Comparison of ENCODE assay signal across 10 cellular contexts in genomic region chr7:28904539-28905143, GRCh38. TPM values are rescaled to one million over a fixed set of nuclear protein-coding genes. Genes with fewer than 3 reads are reported as not detected.
DNase-seq lines count a peak whose midpoint lies in the region; FAIRE-seq and TF ChIP-seq lines count a peak whose summit lies in the region.
"Had no signal": no experiment of that assay in that cellular context is flagged by ENCODE, and none has a peak within 500 bp of the region (broad histone marks: within the 10 kb centered on the region; RNA-seq: fewer than 3 reads in every experiment).

No MANE protein-coding gene starts in this region.

- no peaks in the 10 kb centered on the region for H3K9me3 ChIP-seq in kidney (ENCODE audit: control insufficient read depth in 1 of 2, low read length in 2 of 2)
- H3K9me3 ChIP-seq in stomach smooth muscle (ENCODE audit: control insufficient read depth in 2 of 2, low read length in 2 of 2) = no peaks in the 10 kb centered on the region
- H3K9me3 ChIP-seq: testis had no signal

- intact Hi-C loops in kidney (cut with DNase I) = no loop called here

- peaks cover 3 to 13% of the 10 kb centered on the region in 2 donors for H3K27me3 ChIP-seq in stomach smooth muscle (ENCODE audit: control insufficient read depth in 1 of 2, insufficient read depth in 2 of 2, low read length in 2 of 2)
- H3K27me3 ChIP-seq: testis had no signal

- no peak overlapping the region for H3K27ac Mint-ChIP-seq in activated naive CD8-positive, alpha-beta T cell treated with anti-CD3 and anti-CD28 coated beads for 36 hours

- FAIRE-seq in kidney (lab: Jason Lieb, UNC) = no peak
- FAIRE-seq: colon had no signal

- DNase-seq in LHCN-M2 (ENCODE audit: low read depth) (peak; percentile 70), amniotic stem cell (lab: John Stamatoyannopoulos, UW) (peak; percentile 8), kidney (no peak), CD1c-positive myeloid dendritic cell (ENCODE audit: extremely low spot score) (no peak), NCI-H1048 (lab: John Stamatoyannopoulos, UW) (no peak)
- no peak for DNase-seq in stimulated activated CD4-positive, alpha-beta T cell treated with anti-CD3 and anti-CD28 coated beads, Interleukin-4, amount 100 ng/mL, for 1 hour
- no peak for DNase-seq in activated naive CD8-positive, alpha-beta T cell treated with anti-CD3 and anti-CD28 coated beads for 36 hours
- DNase-seq: testis had no signal

- H3K4me1 Mint-ChIP-seq in activated naive CD8-positive, alpha-beta T cell treated with anti-CD3 and anti-CD28 coated beads for 36 hours = peaks cover 2% of the 10 kb centered on the region

- TF ChIP-seq CTCF in kidney (IDR thresholded peaks at IDR 0.05; ENCODE audit: borderline replicate concordance, extremely low read depth, insufficient read depth) = no peak

- H3K36me3 ChIP-seq in kidney (ENCODE audit: control insufficient read depth in 1 of 2, insufficient read depth in 2 of 2, low read length in 2 of 2) = no peaks in the 10 kb centered on the region
- no peaks in the 10 kb centered on the region for H3K36me3 ChIP-seq in stomach smooth muscle (ENCODE audit: control insufficient read depth in 2 of 2, insufficient read depth in 2 of 2, low read length in 2 of 2)

- H3K36me3 Mint-ChIP-seq in activated naive CD8-positive, alpha-beta T cell treated with anti-CD3 and anti-CD28 coated beads for 36 hours = no peaks in the 10 kb centered on the region

- no peaks in the 10 kb centered on the region for H3K9me3 Mint-ChIP-seq in activated naive CD8-positive, alpha-beta T cell treated with anti-CD3 and anti-CD28 coated beads for 36 hours

- no peak overlapping the region for H3K4me3 Mint-ChIP-seq in activated naive CD8-positive, alpha-beta T cell treated with anti-CD3 and anti-CD28 coated beads for 36 hours

- H3K9ac ChIP-seq in kidney (ENCODE audit: low read length in 2 of 2) (peak overlapping the region in 1 of 2 donors; percentile 13), stomach smooth muscle (ENCODE audit: low read length in 2 of 2) (no peak overlapping the region)

- peaks cover 2 to 8% of the 10 kb centered on the region in 2 donors for H3K4me1 ChIP-seq in kidney (ENCODE audit: control insufficient read depth in 1 of 2, insufficient read depth in 1 of 2, low read depth in 1 of 2, low read length in 2 of 2)
- H3K4me1 ChIP-seq in stomach smooth muscle (ENCODE audit: control insufficient read depth, insufficient read depth, low read length) = peaks cover 4% of the 10 kb centered on the region
- H3K4me1 ChIP-seq: testis had no signal

- H3K4me3 ChIP-seq in kidney (ENCODE audit: low read length in 2 of 2) = peak overlapping the region; percentile 57 to 60
- peak overlapping the region; percentile 58 to 59 for H3K4me3 ChIP-seq in stomach smooth muscle (ENCODE audit: low read length in 2 of 2)
- H3K4me3 ChIP-seq: testis had no signal

- peaks cover 30% of the 10 kb centered on the region for H3K27me3 Mint-ChIP-seq in activated naive CD8-positive, alpha-beta T cell treated with anti-CD3 and anti-CD28 coated beads for 36 hours

- peak overlapping the region; percentile 5 to 14 for H3K27ac ChIP-seq in kidney (ENCODE audit: low read depth in 2 of 2, low read length in 2 of 2)
- H3K27ac ChIP-seq in stomach smooth muscle (ENCODE audit: low read length) = no peak overlapping the region
- H3K27ac ChIP-seq: testis had no signal

RNA-seq across cellular contexts. Expression of gene TRIL, which starts 53.5 kb away (rescaled TPM):
- total RNA-seq in LHCN-M2 (2014; rRNA removed) (0.32 and 0.46 TPM in 2 replicates), kidney (6.1 TPM)
- polyA plus RNA-seq in LHCN-M2 (2012) = 0.02 TPM
- polyA plus RNA-seq in kidney (ENCODE audit: insufficient read depth, low read depth, low replicate concordance) = 4.2 TPM
- not detected for total RNA-seq in activated naive CD8-positive, alpha-beta T cell treated with anti-CD3 and anti-CD28 coated beads for 36 hours

Comparison
In these comparisons a context has a peak if more than half of its experiments do, and no peak if none do; other contexts are left out.
1. DNase-seq: peak in LHCN-M2 (single experiment) and amniotic stem cell (single experiment); none in kidney (single experiment), stimulated activated CD4-positive, alpha-beta T cell treated with anti-CD3 and anti-CD28 coated beads, Interleukin-4, amount 100 ng/mL, for 1 hour (single experiment), CD1c-positive myeloid dendritic cell (single experiment), activated naive CD8-positive, alpha-beta T cell treated with anti-CD3 and anti-CD28 coated beads for 36 hours (single experiment) and NCI-H1048 (single experiment).